Comparison of ENCODE assay signal across 15 cellular contexts in genomic region chr14:76023757-76024156, GRCh38. TPM values are rescaled to one million over a fixed set of nuclear protein-coding genes. Genes with fewer than 3 reads are reported as not detected.
DNase-seq lines count a peak whose midpoint lies in the region; ATAC-seq and TF ChIP-seq lines count a peak whose summit lies in the region.
"Had no signal": no experiment of that assay in that cellular context is flagged by ENCODE, and none has a peak within 500 bp of the region (broad histone marks: within the 10 kb centered on the region; RNA-seq: fewer than 3 reads in every experiment).

No MANE protein-coding gene starts in this region.

- no peak overlapping the region for H3K27ac ChIP-seq in HCT116 (ENCODE audit: low read depth, low read length)
- H3K27ac ChIP-seq: BLaER1 treated with 17β-estradiol and CSF1 and Interleukin-3, amounts not matched to agents 10 nM and 100 nM; KMS-11 had no signal

- no peaks in the 10 kb centered on the region for H3K9me3 ChIP-seq in HCT116 (ENCODE audit: control insufficient read depth in 1 of 2, insufficient read depth in 1 of 2, low read depth in 1 of 2, low read length in 2 of 2)

- H3K36me3 Mint-ChIP-seq in WTC11 (peaks cover 24% of the 10 kb centered on the region), nephron progenitor cell (ENCODE audit: low read depth) (peaks cover 92% of the 10 kb centered on the region)
- H3K36me3 Mint-ChIP-seq in activated T-helper 2 cell treated with anti-CD3 and anti-CD28 coated beads, Interferon-gamma antibody, Interleukin-2, Interleukin-4, amounts not matched to agents 10 μg/mL and 5 μg/mL and 100 μg/mL, durations not matched to agents 14 hours and 24 hours and 36 hours (ENCODE audit: low read depth): peaks cover 16% of the 10 kb centered on the region

- no peaks in the 10 kb centered on the region for H3K4me1 ChIP-seq in HCT116 (ENCODE audit: control insufficient read depth in 1 of 2, insufficient read depth in 2 of 2, low read length in 2 of 2)
- H3K4me1 ChIP-seq: BLaER1 treated with 17β-estradiol and CSF1 and Interleukin-3, amounts not matched to agents 10 nM and 100 nM had no signal

- POLR2A ChIA-PET in HCT116 (lab: Charles Lee) (no interaction called here), WTC11 (lab: Charles Lee) (no interaction called here)

- TF ChIP-seq CTCF in HCT116 (IDR thresholded peaks at IDR 0.05 in 2 of 3, conservative IDR thresholded peaks at IDR 0.05 in 1 of 3; ENCODE audit: borderline replicate concordance in 1 of 3, insufficient read depth in 1 of 3, low read depth in 2 of 3, low read length in 2 of 3) (no peak), WTC11 (IDR thresholded peaks at IDR 0.05) (no peak), nephron progenitor cell (IDR thresholded peaks at IDR 0.05) (no peak)

- H3K27me3 ChIP-seq in HCT116 (ENCODE audit: insufficient read depth, low read length): no peaks in the 10 kb centered on the region
- H3K27me3 ChIP-seq: BLaER1 treated with 17β-estradiol and CSF1 and Interleukin-3, amounts not matched to agents 10 nM and 100 nM had no signal

- ATAC-seq in GM18511 (IDR thresholded peaks at IDR 0.05; ENCODE audit: unreplicated experiment) (peak; percentile 48), HCT116 (no peak), WTC11 (no peak), HG03025 (IDR thresholded peaks at IDR 0.05; ENCODE audit: low FRiP score, unreplicated experiment) (no peak), GM18858 (IDR thresholded peaks at IDR 0.05; ENCODE audit: unreplicated experiment) (no peak)

- no peak for TF ChIP-seq RAD21 in HCT116 (IDR thresholded peaks at IDR 0.05; ENCODE audit: low read depth)

- H3K9me2 ChIP-seq in HCT116 (ENCODE audit: insufficient read depth): no peaks in the 10 kb centered on the region

- H3K27ac Mint-ChIP-seq in WTC11: 0 out of 2 replicates have a peak overlapping the region, but pooled peaks have one; percentile 43
- H3K27ac Mint-ChIP-seq in nephron progenitor cell: peak overlapping the region; percentile 64
- H3K27ac Mint-ChIP-seq in activated T-helper 2 cell treated with anti-CD3 and anti-CD28 coated beads, Interferon-gamma antibody, Interleukin-2, Interleukin-4, amounts not matched to agents 10 μg/mL and 5 μg/mL and 100 μg/mL, durations not matched to agents 14 hours and 24 hours and 36 hours: no peak overlapping the region
- H3K27ac Mint-ChIP-seq: CD4-positive, CD25-positive, alpha-beta regulatory T cell had no signal

- H3K27me3 Mint-ChIP-seq in WTC11 (ENCODE audit: low read depth) (no peaks in the 10 kb centered on the region), nephron progenitor cell (ENCODE audit: low read depth, poor library complexity) (no peaks in the 10 kb centered on the region)
- H3K27me3 Mint-ChIP-seq in activated T-helper 2 cell treated with anti-CD3 and anti-CD28 coated beads, Interferon-gamma antibody, Interleukin-2, Interleukin-4, amounts not matched to agents 10 μg/mL and 5 μg/mL and 100 μg/mL, durations not matched to agents 14 hours and 24 hours and 36 hours (ENCODE audit: low read depth): no peaks in the 10 kb centered on the region
- H3K27me3 Mint-ChIP-seq: CD4-positive, CD25-positive, alpha-beta regulatory T cell had no signal

- H3K36me3 ChIP-seq in HCT116 (ENCODE audit: control insufficient read depth in 1 of 2, insufficient read depth in 2 of 2, low read length in 2 of 2): no peaks in the 10 kb centered on the region

- no peak overlapping the region for H2AFZ ChIP-seq in HCT116 (ENCODE audit: low read depth, low read length, poor library complexity, severe bottlenecking)

- no peak overlapping the region for H3K4me3 Mint-ChIP-seq in WTC11
- H3K4me3 Mint-ChIP-seq in nephron progenitor cell: no peak overlapping the region
- H3K4me3 Mint-ChIP-seq in activated T-helper 2 cell treated with anti-CD3 and anti-CD28 coated beads, Interferon-gamma antibody, Interleukin-2, Interleukin-4, amounts not matched to agents 10 μg/mL and 5 μg/mL and 100 μg/mL, durations not matched to agents 14 hours and 24 hours and 36 hours (ENCODE audit: low read depth): no peak overlapping the region
- H3K4me3 Mint-ChIP-seq: CD4-positive, CD25-positive, alpha-beta regulatory T cell had no signal

- no peak overlapping the region for H3K4me2 ChIP-seq in HCT116 (ENCODE audit: low read length)
- H3K4me2 ChIP-seq: BLaER1 treated with 17β-estradiol and CSF1 and Interleukin-3, amounts not matched to agents 10 nM and 100 nM; KMS-11 had no signal

- BruUV-seq in HCT116 (replicated peaks; lab: Mats Ljungman, UMichigan): TSS peak; percentile 17

- peaks cover 17% of the 10 kb centered on the region for H3K9me3 Mint-ChIP-seq in WTC11
- H3K9me3 Mint-ChIP-seq in nephron progenitor cell: peaks cover 56% of the 10 kb centered on the region
- H3K9me3 Mint-ChIP-seq in activated T-helper 2 cell treated with anti-CD3 and anti-CD28 coated beads, Interferon-gamma antibody, Interleukin-2, Interleukin-4, amounts not matched to agents 10 μg/mL and 5 μg/mL and 100 μg/mL, durations not matched to agents 14 hours and 24 hours and 36 hours: peaks cover 19% of the 10 kb centered on the region

- intact Hi-C loops in HCT116 (cut with micrococcal nuclease): no loop called here
- intact Hi-C loops in activated T-helper 2 cell treated with anti-CD3 and anti-CD28 coated beads, Interferon-gamma antibody, Interleukin-2, Interleukin-4, amounts not matched to agents 10 μg/mL and 5 μg/mL and 100 μg/mL, durations not matched to agents 14 hours and 24 hours and 36 hours (cut with micrococcal nuclease): no loop called here

- no peak overlapping the region for H3K9ac ChIP-seq in HCT116 (ENCODE audit: low read length)
- H3K9ac ChIP-seq: BLaER1 treated with 17β-estradiol and CSF1 and Interleukin-3, amounts not matched to agents 10 nM and 100 nM; KMS-11 had no signal

- no peaks in the 10 kb centered on the region for H3K79me2 ChIP-seq in HCT116 (ENCODE audit: insufficient read depth, low read length)

- RAD21 ChIA-PET in HCT116 (lab: Charles Lee; ENCODE audit: low non-redundant PET in 1 of 2, low total read pairs in 2 of 2, uncharacterized antibody in 2 of 2, unreplicated experiment in 2 of 2): no interaction called here

- no peaks in the 10 kb centered on the region for H4K20me1 ChIP-seq in HCT116 (ENCODE audit: insufficient read depth)
- H4K20me1 ChIP-seq: BLaER1 treated with 17β-estradiol and CSF1 and Interleukin-3, amounts not matched to agents 10 nM and 100 nM had no signal

- DNase-seq in HCT116 (ENCODE audit: low read depth, low spot score) (no peak), WTC11 (ENCODE audit: low spot score) (no peak), nephron progenitor cell (no peak), NCI-H446 treated with DMSO at 0.1 percent for 48 hours (lab: John Stamatoyannopoulos, UW) (no peak)
- DNase-seq in activated T-helper 2 cell treated with anti-CD3 and anti-CD28 coated beads, Interferon-gamma antibody, Interleukin-2, Interleukin-4, amounts not matched to agents 10 μg/mL and 5 μg/mL and 100 μg/mL, durations not matched to agents 14 hours and 24 hours and 36 hours (ENCODE audit: low spot score): no peak
- DNase-seq: ACHN; CD4-positive, CD25-positive, alpha-beta regulatory T cell; DMS53; GF-D8; HCEC 1CT had no signal

- no peak for TF ChIP-seq POLR2A in HCT116 (IDR thresholded peaks at IDR 0.05; ENCODE audit: borderline replicate concordance, extremely low read depth, insufficient read depth, insufficient read length)

- CTCF ChIA-PET in HCT116 (lab: Charles Lee) (no interaction called here), WTC11 (lab: Charles Lee) (no interaction called here)

- H3K4me1 Mint-ChIP-seq in WTC11 (peaks cover 17% of the 10 kb centered on the region), nephron progenitor cell (no peaks in the 10 kb centered on the region)
- no peaks in the 10 kb centered on the region for H3K4me1 Mint-ChIP-seq in activated T-helper 2 cell treated with anti-CD3 and anti-CD28 coated beads, Interferon-gamma antibody, Interleukin-2, Interleukin-4, amounts not matched to agents 10 μg/mL and 5 μg/mL and 100 μg/mL, durations not matched to agents 14 hours and 24 hours and 36 hours (ENCODE audit: low read depth)
- H3K4me1 Mint-ChIP-seq: CD4-positive, CD25-positive, alpha-beta regulatory T cell had no signal

- no peak overlapping the region for H3K4me3 ChIP-seq in HCT116 (replicated peaks in 1 of 2; ENCODE audit: low read depth in 1 of 2, low read length in 2 of 2)
- H3K4me3 ChIP-seq: BLaER1 treated with 17β-estradiol and CSF1 and Interleukin-3, amounts not matched to agents 10 nM and 100 nM had no signal

TF ChIP-seq in HCT116, 20 proteins besides CTCF, POLR2A, EP300 and RAD21 (continues in another document):
- TF ChIP-seq CBX3 (IDR thresholded peaks at IDR 0.05; ENCODE audit: low read depth) (no peak), SRF (IDR thresholded peaks at IDR 0.05; ENCODE audit: low read depth) (no peak), TCF7L2 (IDR thresholded peaks at IDR 0.05; ENCODE audit: borderline replicate concordance, extremely low read depth, insufficient read depth, insufficient read length) (no peak), SP1 (IDR thresholded peaks at IDR 0.05; ENCODE audit: low read depth) (no peak), SIN3A (IDR thresholded peaks at IDR 0.05; ENCODE audit: low read depth) (no peak)

TF ChIP-seq in WTC11, 78 proteins besides CTCF, POLR2A, EP300 and RAD21 (continues in another document):
- TF ChIP-seq ZNF396 (CRISPR knock-in tag; IDR thresholded peaks at IDR 0.05; ENCODE audit: borderline replicate concordance): no peak
- no peak for TF ChIP-seq ELF4 (CRISPR knock-in tag; IDR thresholded peaks at IDR 0.05; ENCODE audit: low read depth)
- no peak for TF ChIP-seq GTF2I (CRISPR knock-in tag; conservative IDR thresholded peaks at IDR 0.05)
- no peak for TF ChIP-seq CBFB (CRISPR knock-in tag; IDR thresholded peaks at IDR 0.05; ENCODE audit: low read depth)
- TF ChIP-seq IRF2 (CRISPR knock-in tag; IDR thresholded peaks at IDR 0.05; ENCODE audit: borderline replicate concordance, low read depth): no peak

RNA-seq across cellular contexts. Expression of gene IFT43, which starts 38.2 kb away (rescaled TPM):
- 24.2 TPM for total RNA-seq in HCT116 (2021; ENCODE audit: unreplicated experiment)
- 29.0 and 33.9 TPM in 2 replicates for polyA plus RNA-seq in HCT116 (2012)
- total RNA-seq in WTC11 (2021): 17.5 to 20.5 TPM (median 19.2 TPM) in 3 replicates
- total RNA-seq in activated T-helper 2 cell treated with anti-CD3 and anti-CD28 coated beads, Interferon-gamma antibody, Interleukin-2, Interleukin-4, amounts not matched to agents 10 μg/mL and 5 μg/mL and 100 μg/mL, durations not matched to agents 14 hours and 24 hours and 36 hours: 8.2 and 9.3 TPM in 2 replicates

RNA-seq across cellular contexts. Expression of gene TGFB3, which starts 42.0 kb away (rescaled TPM):
- total RNA-seq in HCT116 (2021; ENCODE audit: unreplicated experiment) (1.6 TPM), WTC11 (2021) (1.1 to 1.7 TPM (median 1.2 TPM) in 3 replicates)
- 1.7 and 2.0 TPM in 2 replicates for polyA plus RNA-seq in HCT116 (2012)
- total RNA-seq in activated T-helper 2 cell treated with anti-CD3 and anti-CD28 coated beads, Interferon-gamma antibody, Interleukin-2, Interleukin-4, amounts not matched to agents 10 μg/mL and 5 μg/mL and 100 μg/mL, durations not matched to agents 14 hours and 24 hours and 36 hours: 3.9 and 4.1 TPM in 2 replicates
